8 cellular contexts compared by ENCODE assay signal in the genomic region with DNA sequence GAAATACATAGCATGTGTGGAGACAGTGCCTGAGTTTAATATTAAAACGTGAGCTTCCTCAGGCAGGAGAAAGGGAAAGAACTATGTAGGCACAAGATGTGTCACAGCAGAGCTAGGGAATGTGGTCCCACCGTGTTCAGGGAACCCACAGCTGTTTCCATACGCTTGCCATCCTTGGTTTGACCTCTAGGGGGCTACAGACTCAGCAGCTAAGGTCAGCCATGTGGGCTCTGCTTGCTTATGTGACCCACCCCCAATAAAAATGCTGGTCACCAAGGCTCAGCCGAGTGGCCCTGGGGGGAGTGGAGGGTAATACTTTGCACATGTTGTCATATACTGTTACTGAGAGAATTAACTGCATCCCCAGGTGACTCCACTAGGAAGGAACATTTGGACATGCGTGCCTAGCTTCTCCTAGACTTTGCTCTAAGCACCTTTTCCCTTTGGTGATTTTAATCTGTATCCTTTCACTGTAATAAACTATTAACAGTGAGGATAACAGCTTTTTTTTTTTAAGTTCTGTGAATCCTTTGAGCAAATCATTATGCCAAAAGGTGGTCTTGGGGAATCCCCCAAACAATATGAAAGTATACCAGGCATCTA. TPM values are rescaled to one million over a fixed set of nuclear protein-coding genes. Genes with fewer than 3 reads are reported as not detected.
DNase-seq lines count a peak whose midpoint lies in the region; ATAC-seq and TF ChIP-seq lines count a peak whose summit lies in the region.

No MANE protein-coding gene starts in this region.

- peaks cover 31% of the 10 kb centered on the region for H3K79me2 ChIP-seq in GM23248 (ENCODE audit: insufficient read depth)

- peak; percentile 29 to 61 (median 42) for TF ChIP-seq CTCF in adrenal gland (IDR thresholded peaks at IDR 0.05)

- in situ Hi-C loops in Caki2 (cut with HindIII; ENCODE audit: low pct_unique_long_range_greater_than_20kb, low sequenced_read_pairs) (no loop called here), GM23248 (cut with MboI) (no loop called here)

- H3K27ac ChIP-seq in GM23248 (no peak overlapping the region), adrenal gland (no peak overlapping the region)

- H3K4me2 ChIP-seq in GM23248 (ENCODE audit: unreplicated experiment) = no peak overlapping the region

- H3K27me3 ChIP-seq in GM23248 (replicated peaks; ENCODE audit: insufficient read depth) = no peaks in the 10 kb centered on the region
- H3K27me3 ChIP-seq in adrenal gland = no peaks in the 10 kb centered on the region

- no peak for ATAC-seq in GM21737 (IDR thresholded peaks at IDR 0.05; ENCODE audit: unreplicated experiment)

- TF ChIP-seq POLR2A in adrenal gland (IDR thresholded peaks at IDR 0.05) = no peak

- H2AFZ ChIP-seq in GM23248 = no peak overlapping the region

- no peaks in the 10 kb centered on the region for H3K9me3 ChIP-seq in GM23248 (ENCODE audit: low read depth)
- H3K9me3 ChIP-seq in adrenal gland (replicated peaks in 1 of 3) = no peaks in the 10 kb centered on the region

- intact Hi-C loops in adrenal gland (cut with DNase I) = no loop called here

- H3K4me3 ChIP-seq in GM23248 (no peak overlapping the region), adrenal gland (no peak overlapping the region)

- H3F3A ChIP-seq in GM23248 (ENCODE audit: insufficient read depth) = peaks cover 9% of the 10 kb centered on the region; the same call in 1 of the 2 replicates

- H3K36me3 ChIP-seq in GM23248 (ENCODE audit: low read depth) (peaks cover 35% of the 10 kb centered on the region), adrenal gland (replicated peaks in 1 of 2) (peaks cover 3 to 26% of the 10 kb centered on the region in 2 donors)

- 31 to 38% methylated on average over 5 of the region's 5 CpGs for WGBS in GM23248 (ENCODE audit: low coverage in 1 of 2, low lambda C conversion rate in 2 of 2, missing lambda C conversion rate in 2 of 2), 2 experiments
- WGBS in adrenal gland, 4 donors = 53 to 55% (median 54%) methylated on average over 5 of the region's 5 CpGs

- H3K9me2 ChIP-seq in GM23248 (ENCODE audit: insufficient read depth) = no peaks in the 10 kb centered on the region

- peaks cover 7% of the 10 kb centered on the region for H3K4me1 ChIP-seq in GM23248 (ENCODE audit: insufficient read depth)
- H3K4me1 ChIP-seq in adrenal gland (replicated peaks in 1 of 2) = peaks cover 9 to 16% of the 10 kb centered on the region in 2 donors

- DNase-seq in Caki2 (ENCODE audit: low read depth) (peak; percentile 42), GM23248 (peak; percentile 71), RPMI7951 (ENCODE audit: low read depth) (peak; percentile 70), adrenal gland (peak in 4 of 7 donors; percentile 38 to 62 (median 56)), iPS-NIHi7 (ENCODE audit: extremely low spot score) (peak; percentile 85), cortex of kidney (lab: John Stamatoyannopoulos, UW) (no peak)
- DNase-seq in stimulated activated CD4-positive, alpha-beta T cell treated with anti-CD3 and anti-CD28 coated beads, Interleukin-4, amount 100 ng/mL, for 4 hours = peak; percentile 26 to 33

- no peaks in the 10 kb centered on the region for H4K20me1 ChIP-seq in GM23248 (ENCODE audit: insufficient read depth)

- no peak overlapping the region for H3K9ac ChIP-seq in GM23248

RNA-seq across cellular contexts. Expression of a gene that starts 3.3 kb away (rescaled TPM):
- total RNA-seq in Caki2 (2014; rRNA removed; shearing (Covaris generic); ENCODE audit: low replicate concordance) = 3.6 and 9.3 TPM in 2 replicates
- 16.2 and 17.5 TPM in 2 replicates for total RNA-seq in GM23248 (2014; rRNA removed; shearing (Covaris generic))
- polyA plus RNA-seq in GM23248 (2016; fragmentation: Nextera tagmentation; extraction: Ambion mirVana) (13.6 and 14.6 TPM in 2 replicates), adrenal gland (10 to 100 TPM in 1 of 3 donors, 1 to 10 TPM in 2; 7.9 to 32.4 (median 8.6) TPM)
- 20.1 and 21.9 TPM in 2 replicates for total RNA-seq in RPMI7951 (2014; rRNA removed; shearing (Covaris generic))
- total RNA-seq in adrenal gland = 10 to 100 TPM; 15.0 to 25.6 (median 20.6) TPM

RNA-seq across cellular contexts. Expression of a gene that starts 55.9 kb away (rescaled TPM):
- total RNA-seq in Caki2 (2014; rRNA removed; shearing (Covaris generic); ENCODE audit: low replicate concordance) = 28.1 and 37.4 TPM in 2 replicates
- 122 and 129 TPM in 2 replicates for total RNA-seq in GM23248 (2014; rRNA removed; shearing (Covaris generic))
- polyA plus RNA-seq in GM23248 (2016; fragmentation: Nextera tagmentation; extraction: Ambion mirVana) (80.5 and 83.3 TPM in 2 replicates), adrenal gland (10 to 100 TPM; 21.2 to 43.7 (median 24.6) TPM)
- 89.6 and 91.8 TPM in 2 replicates for total RNA-seq in RPMI7951 (2014; rRNA removed; shearing (Covaris generic))
- total RNA-seq in adrenal gland = 100 to 1,000 TPM in 2 of 8 donors, 10 to 100 TPM in 6; 53.9 to 124 (median 90.3) TPM
